ENCODE assay signal across 8 cellular contexts in genomic region chr4:125313497-125313896, GRCh38. TPM values are rescaled to one million over a fixed set of nuclear protein-coding genes. Genes with fewer than 3 reads are reported as not detected.
DNase-seq lines count a peak whose midpoint lies in the region; FAIRE-seq and TF ChIP-seq lines count a peak whose summit lies in the region.

No MANE protein-coding gene starts in this region.

- H3K4me1 Mint-ChIP-seq in HFFc6 (ENCODE audit: low read depth): peaks cover 31% of the 10 kb centered on the region

- H3K36me3 Mint-ChIP-seq in HFFc6 (ENCODE audit: low read depth): peaks cover 20% of the 10 kb centered on the region

- H3K4me3 ChIP-seq in GM06990 (replicated peaks; ENCODE audit: low read depth, low read length) (no peak overlapping the region), choroid plexus epithelial cell (ENCODE audit: low read depth, low read length) (no peak overlapping the region)

- peaks cover 5% of the 10 kb centered on the region for H3K27me3 Mint-ChIP-seq in HFFc6 (ENCODE audit: insufficient read depth)

- in situ Hi-C loops in ACHN (cut with HindIII; ENCODE audit: low pct_ligation_motif_present, low pct_unique_long_range_greater_than_20kb, low sequenced_read_pairs): no loop called here

- H3K27me3 ChIP-seq in GM06990 (replicated peaks; ENCODE audit: control insufficient read depth, insufficient read depth, low read length): peaks cover 3% of the 10 kb centered on the region

- DNase-seq in ACHN (peak; percentile 80), GM06990 (ENCODE audit: extremely low read depth, insufficient read length) (peak; percentile 25), HFFc6 (peak; percentile 90), MV-4-11 (lab: John Stamatoyannopoulos, UW) (peak; percentile 48), RPMI8226 (peak; percentile 72), choroid plexus epithelial cell (ENCODE audit: low read depth) (peak; percentile 95), lung microvascular endothelial cell (ENCODE audit: low read depth in 2 of 2) (peak; percentile 87 to 93), urothelium cell line (ENCODE audit: low spot score) (peak; percentile 49)

- FAIRE-seq in urothelium cell line (lab: Jason Lieb, UNC): no peak

- peak; percentile 67 for TF ChIP-seq CTCF in GM06990 (IDR thresholded peaks at IDR 0.05; ENCODE audit: insufficient read depth, low read length, poor library complexity, severe bottlenecking)
- peak; percentile 95 for TF ChIP-seq CTCF in HFFc6 (IDR thresholded peaks at IDR 0.05)
- TF ChIP-seq CTCF in choroid plexus epithelial cell (conservative IDR thresholded peaks at IDR 0.05; ENCODE audit: low read depth, low read length): peak; percentile 85

- H3K9me3 Mint-ChIP-seq in HFFc6: peaks cover 11% of the 10 kb centered on the region

- no peaks in the 10 kb centered on the region for H3K36me3 ChIP-seq in GM06990 (ENCODE audit: control insufficient read depth, insufficient read depth, low read length)

- H3K4me3 Mint-ChIP-seq in HFFc6: peak overlapping the region; percentile 60

- H3K27ac Mint-ChIP-seq in HFFc6: peak overlapping the region; percentile 40; the same call in 1 of the 2 replicates

RNA-seq across cellular contexts. Expression of gene FAT4, which starts 1.3 kb away (rescaled TPM):
- 10 to 100 TPM; 11.1 to 18.4 (median 12.8) TPM for total RNA-seq in HFFc6 (2021; fragmentation: NEBNext Ultra II Directional; extraction: Animal tissue kit (Norgen Biotek cat#: 25700))
- 40.3 and 51.8 TPM in 2 replicates for total RNA-seq in lung microvascular endothelial cell

Comparison
In these comparisons a context has a peak if more than half of its experiments do, and no peak if none do; other contexts are left out.
1. DNase-seq: peak in every context shown above with its lines; median percentile 95 in choroid plexus epithelial cell; 90 in HFFc6; 90 in lung microvascular endothelial cell; 80 in ACHN; 72 in RPMI8226; 49 in urothelium cell line; 48 in MV-4-11; 25 in GM06990.